Comparison of ENCODE assay signal across 11 cellular contexts in genomic region chr10:132632851-132633684, GRCh38.
DNase-seq lines count a peak whose midpoint lies in the region; ATAC-seq lines count a peak whose summit lies in the region.
"Had no signal": no experiment of that assay in that cellular context is flagged by ENCODE, and none has a peak within 500 bp of the region (broad histone marks: within the 10 kb centered on the region; RNA-seq: fewer than 3 reads in every experiment).

No MANE protein-coding gene starts in this region.

- H3K4me1 ChIP-seq in skeletal muscle tissue (ENCODE audit: control insufficient read depth in 3 of 3, insufficient read depth in 3 of 3, low read length in 3 of 3): peaks cover 63 to 80% (median 73%) of the 10 kb centered on the region in 3 donors

- peak; percentile 67 for DNase-seq in EL
- DNase-seq in astrocyte of the hippocampus (ENCODE audit: low read depth, low spot score): peak; percentile 60
- DNase-seq in hepatic stellate cell (ENCODE audit: low spot score): peak; percentile 95
- DNase-seq in NCI-H82 treated with DMSO at 0.1 percent for 48 hours (lab: John Stamatoyannopoulos, UW; ENCODE audit: unreplicated experiment): no peak
- no peak for DNase-seq in activated naive CD4-positive, alpha-beta T cell (lab: John Stamatoyannopoulos, UW)
- DNase-seq in NCI-H1694 (lab: John Stamatoyannopoulos, UW): no peak
- DNase-seq: KG1, NCI-H510A had no signal

- no peaks in the 10 kb centered on the region for H3K9me3 ChIP-seq in skeletal muscle tissue (ENCODE audit: control insufficient read depth in 3 of 3, low read length in 3 of 3)

- peak overlapping the region; percentile 33 to 92 (median 84) for H3K9ac ChIP-seq in skeletal muscle tissue (ENCODE audit: low read depth in 1 of 3, low read length in 3 of 3)

- no peaks in the 10 kb centered on the region for H3K27me3 ChIP-seq in skeletal muscle tissue (ENCODE audit: control insufficient read depth in 3 of 3, insufficient read depth in 3 of 3, low read length in 3 of 3)

- H3K36me3 ChIP-seq in skeletal muscle tissue (ENCODE audit: control insufficient read depth in 3 of 3, insufficient read depth in 3 of 3, low read length in 3 of 3): no peaks in the 10 kb centered on the region

- H3K27ac ChIP-seq in skeletal muscle tissue (ENCODE audit: low read depth, low read length): peak overlapping the region; percentile 99

- no peak for ATAC-seq in GM21529 (IDR thresholded peaks at IDR 0.05; ENCODE audit: unreplicated experiment)
- ATAC-seq: GM12878 had no signal

- H3K4me3 ChIP-seq in skeletal muscle tissue (ENCODE audit: low read length in 3 of 3): no peak overlapping the region
- H3K4me3 ChIP-seq: GM12878 had no signal

Comparison
In these comparisons a context has a peak if more than half of its experiments do, and no peak if none do; other contexts are left out.
1. DNase-seq: peak in EL (single experiment), astrocyte of the hippocampus (single experiment) and hepatic stellate cell (single experiment); none in NCI-H82 treated with DMSO at 0.1 percent for 48 hours (single experiment), activated naive CD4-positive, alpha-beta T cell (0 of 4) and NCI-H1694 (single experiment).